Comparison of ENCODE assay signal across 22 cellular contexts in the genomic region with DNA sequence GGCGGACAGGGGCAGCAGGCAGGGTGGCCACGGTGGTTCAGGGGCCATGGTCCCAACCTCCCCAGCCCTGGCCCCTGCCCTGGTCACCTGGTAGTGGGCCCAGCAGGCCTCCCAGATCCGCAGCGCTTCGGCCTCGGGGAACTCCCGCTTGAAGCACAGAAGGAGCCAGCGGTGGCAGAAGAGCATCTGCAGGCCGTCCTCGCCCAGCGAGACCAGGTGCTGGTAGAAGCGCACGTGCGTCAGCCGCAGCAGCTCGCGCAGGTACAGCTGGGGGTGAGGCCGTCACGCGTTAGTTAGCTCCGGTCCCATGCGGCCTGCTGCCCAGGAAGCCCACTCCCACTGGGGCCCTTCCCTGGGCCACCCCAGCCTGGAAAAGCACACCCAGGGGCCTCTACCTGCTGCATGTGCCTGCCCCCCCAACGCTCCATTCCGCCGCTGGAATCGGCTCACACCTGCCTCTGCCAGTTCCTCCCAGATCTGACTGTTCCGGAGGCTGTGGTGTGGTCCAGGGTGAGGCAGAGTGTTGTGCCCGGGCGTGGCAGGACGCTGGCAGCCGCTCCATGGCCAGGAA.
DNase-seq lines count a peak whose midpoint lies in the region; ATAC-seq, FAIRE-seq and TF ChIP-seq lines count a peak whose summit lies in the region.
"Had no signal": no experiment of that assay in that cellular context is flagged by ENCODE, and none has a peak within 500 bp of the region (broad histone marks: within the 10 kb centered on the region; RNA-seq: fewer than 3 reads in every experiment).

No MANE protein-coding gene starts in this region.

- no peak overlapping the region for H3K9ac ChIP-seq in colonic mucosa (ENCODE audit: low read depth in 2 of 2, low read length in 2 of 2)
- no peak overlapping the region for H3K9ac ChIP-seq in neuronal stem cell (ENCODE audit: low read depth, low read length, poor library complexity)

- no peak overlapping the region for H3K4me2 ChIP-seq in neuronal stem cell (ENCODE audit: insufficient read depth, low read length, poor library complexity, severe bottlenecking)

- WGBS in heart left ventricle, 4 donors, result 96 to 98% (median 97%) methylated on average over 17 to 31 of the region's 31 CpGs
- no CpG with 5 or more reads among the region's 31 CpGs for WGBS in neuronal stem cell (ENCODE audit: extremely low coverage in 2 of 2, insufficient read length in 2 of 2, insufficient replicate concordance in 1 of 2), 2 donors

- H3K79me1 ChIP-seq in neuronal stem cell (ENCODE audit: low read depth, low read length), result peaks cover 4% of the 10 kb centered on the region

- H3K4ac ChIP-seq in neuronal stem cell (ENCODE audit: low read length), result peak overlapping the region; percentile 39

- H3K4me1 ChIP-seq in heart left ventricle, result peaks cover 0 to 9% (median 0%) of the 10 kb centered on the region in 12 donors
- no peaks in the 10 kb centered on the region for H3K4me1 ChIP-seq in colonic mucosa
- H3K4me1 ChIP-seq in neuronal stem cell (ENCODE audit: control insufficient read depth in 2 of 2, insufficient read depth in 1 of 2, low read depth in 1 of 2, low read length in 2 of 2), result peaks cover 8 to 26% of the 10 kb centered on the region in 2 donors
- H3K4me1 ChIP-seq: uterus had no signal

- H3K18ac ChIP-seq in neuronal stem cell (ENCODE audit: low read length), result peak overlapping the region; percentile 65

- H2BK5ac ChIP-seq in neuronal stem cell (ENCODE audit: low read length), result no peak overlapping the region

- no peak for FAIRE-seq in GM12892 (lab: Jason Lieb, UNC)
- FAIRE-seq: endometrium, islet of Langerhans had no signal

- H3K14ac ChIP-seq in neuronal stem cell (ENCODE audit: low read length), result no peak overlapping the region

- H3K27ac ChIP-seq in heart left ventricle, result no peak overlapping the region
- no peak overlapping the region for H3K27ac ChIP-seq in colonic mucosa
- no peak overlapping the region for H3K27ac ChIP-seq in neuronal stem cell (replicated peaks; ENCODE audit: low read length)
- no peak overlapping the region for H3K27ac ChIP-seq in caudate nucleus (ENCODE audit: low read depth, low read length)
- H3K27ac ChIP-seq: stomach, uterus, VCaP had no signal

- H2BK12ac ChIP-seq in neuronal stem cell (ENCODE audit: low read length), result no peak overlapping the region

- intact Hi-C loops in heart left ventricle (cut with DNase I) (no loop called here), left cardiac atrium (cut with DNase I) (no loop called here), colonic mucosa (cut with DNase I) (no loop called here)

- no peak overlapping the region for H4K8ac ChIP-seq in neuronal stem cell (ENCODE audit: low read depth, low read length)

- no peak overlapping the region for H4K91ac ChIP-seq in neuronal stem cell (ENCODE audit: low read depth, low read length, poor library complexity)

- ATAC-seq in heart left ventricle, result no peak
- ATAC-seq in left cardiac atrium, result no peak
- no peak for ATAC-seq in GM21786 (IDR thresholded peaks at IDR 0.05; ENCODE audit: unreplicated experiment)
- ATAC-seq: sciatic nerve had no signal

- no peak overlapping the region for H3K4me3 ChIP-seq in heart left ventricle
- no peak overlapping the region for H3K4me3 ChIP-seq in colonic mucosa
- H3K4me3 ChIP-seq in neuronal stem cell (ENCODE audit: low read length in 2 of 2), result no peak overlapping the region
- H3K4me3 ChIP-seq: stomach, uterus had no signal

- TF ChIP-seq POLR2A in heart left ventricle (IDR thresholded peaks at IDR 0.05), result no peak
- TF ChIP-seq POLR2A in GM12892 (IDR thresholded peaks at IDR 0.05; ENCODE audit: low read depth, low read length), result no peak

- H2BK15ac ChIP-seq in neuronal stem cell (ENCODE audit: low read length), result peak overlapping the region; percentile 77

- H3K9me3 ChIP-seq in heart left ventricle, result no peaks in the 10 kb centered on the region
- H3K9me3 ChIP-seq in colonic mucosa, result no peaks in the 10 kb centered on the region
- H3K9me3 ChIP-seq in neuronal stem cell (replicated peaks in 1 of 2; ENCODE audit: control insufficient read depth in 2 of 2, insufficient read depth in 1 of 2, low read depth in 1 of 2, low read length in 2 of 2), result no peaks in the 10 kb centered on the region
- H3K9me3 ChIP-seq: Caco-2, stomach, uterus had no signal

- DNase-seq in heart left ventricle, result peak in 3 of 5 donors; percentile 4 to 51 (median 21)
- DNase-seq in left cardiac atrium, result no peak
- DNase-seq in colonic mucosa, result peak; percentile 16
- no peak for DNase-seq in neuronal stem cell (ENCODE audit: low spot score)
- no peak for DNase-seq in GM12892 (ENCODE audit: insufficient read length)
- DNase-seq in caudate nucleus (lab: John Stamatoyannopoulos, UW), result no peak
- DNase-seq in AG08395 (ENCODE audit: low spot score), result no peak
- DNase-seq: HFFc6; KG1; midbrain; NCI-H2029; RPMI8226; stimulated activated CD4-positive, alpha-beta T cell treated with anti-CD3 and anti-CD28 coated beads, Interleukin-2, amount 100 ng/mL, for 24 hours; stomach; T-helper 1 cell had no signal

- H3K23ac ChIP-seq in neuronal stem cell (ENCODE audit: low read depth, low read length, poor library complexity), result peak overlapping the region; percentile 96

- peaks cover 0 to 65% (median 18%) of the 10 kb centered on the region in 9 donors for H3K36me3 ChIP-seq in heart left ventricle
- no peaks in the 10 kb centered on the region for H3K36me3 ChIP-seq in colonic mucosa
- H3K36me3 ChIP-seq in neuronal stem cell (replicated peaks in 1 of 2; ENCODE audit: control insufficient read depth in 2 of 2, insufficient read depth in 2 of 2, low read length in 2 of 2), result peaks cover 31 to 94% of the 10 kb centered on the region in 2 donors
- H3K36me3 ChIP-seq: uterus had no signal

- H2BK120ac ChIP-seq in neuronal stem cell (ENCODE audit: low read depth, low read length), result peak overlapping the region; percentile 63

- TF ChIP-seq CTCF in heart left ventricle (IDR thresholded peaks at IDR 0.05) (no peak), colonic mucosa (IDR thresholded peaks at IDR 0.05) (no peak)

- H3K27me3 ChIP-seq in heart left ventricle, result no peaks in the 10 kb centered on the region
- no peaks in the 10 kb centered on the region for H3K27me3 ChIP-seq in colonic mucosa
- no peaks in the 10 kb centered on the region for H3K27me3 ChIP-seq in neuronal stem cell (ENCODE audit: control insufficient read depth in 3 of 3, insufficient read depth in 3 of 3, low read depth in 1 of 3, low read length in 3 of 3)
- H3K27me3 ChIP-seq: stomach, uterus had no signal

- no peak overlapping the region for H2AFZ ChIP-seq in neuronal stem cell (ENCODE audit: low read length)

- peak overlapping the region; percentile 87 for H2AK5ac ChIP-seq in neuronal stem cell (ENCODE audit: low read depth, low read length)

Comparison
In these comparisons a context has a peak if more than half of its experiments do, and no peak if none do; other contexts are left out.
1. DNase-seq: peak in heart left ventricle (3 of 5) and colonic mucosa (single experiment); none in left cardiac atrium (single experiment), neuronal stem cell (single experiment), GM12892 (single experiment), caudate nucleus (0 of 61) and AG08395 (single experiment).